10 cellular contexts compared by ENCODE assay signal in the genomic region with DNA sequence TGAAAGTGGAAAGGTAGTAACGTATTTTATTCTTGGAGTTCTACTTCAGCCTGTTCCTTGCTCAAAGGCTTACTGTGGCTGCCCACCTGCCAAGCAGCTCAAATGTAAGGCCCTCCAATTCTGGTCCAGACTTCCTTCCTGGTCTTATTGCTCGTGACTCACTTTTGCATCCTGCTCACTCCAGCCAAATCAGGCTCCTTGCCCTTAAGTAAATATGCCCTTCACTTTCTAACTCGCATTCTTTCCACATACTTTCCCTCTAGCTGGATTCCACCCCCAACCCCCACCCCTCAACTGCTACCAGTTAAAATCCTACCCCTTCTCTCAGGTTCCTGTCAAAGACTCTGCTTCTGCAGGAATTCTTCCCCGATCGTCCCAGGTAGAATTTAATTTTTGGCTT.
DNase-seq lines count a peak whose midpoint lies in the region; ATAC-seq and TF ChIP-seq lines count a peak whose summit lies in the region.
"Had no signal": no experiment of that assay in that cellular context is flagged by ENCODE, and none has a peak within 500 bp of the region (broad histone marks: within the 10 kb centered on the region; RNA-seq: fewer than 3 reads in every experiment).

No MANE protein-coding gene starts in this region.

- H3K36me3 ChIP-seq in SJCRH30 = no peaks in the 10 kb centered on the region

- no peak overlapping the region for H3K4me3 ChIP-seq in SJCRH30
- H3K4me3 ChIP-seq in fibroblast of the aortic adventitia (ENCODE audit: low read depth, low read length) = no peak overlapping the region

- peaks cover 9% of the 10 kb centered on the region for H3K27me3 Mint-ChIP-seq in nephron progenitor cell (ENCODE audit: low read depth, poor library complexity)
- H3K27me3 Mint-ChIP-seq in activated T-cell treated with anti-CD3 and anti-CD28 coated beads, Interleukin-2, amount 50 U/mL, for 72 hours (ENCODE audit: low read depth) = no peaks in the 10 kb centered on the region
- no peaks in the 10 kb centered on the region for H3K27me3 Mint-ChIP-seq in activated CD4-positive, alpha-beta memory T cell treated with anti-CD3 and anti-CD28 coated beads for 36 hours
- H3K27me3 Mint-ChIP-seq: activated B cell treated with CpG ODN at 0.5 μM for 24 hours had no signal

- no peaks in the 10 kb centered on the region for H3K27me3 ChIP-seq in SJCRH30

- peaks cover 30% of the 10 kb centered on the region for H3K4me1 Mint-ChIP-seq in nephron progenitor cell
- H3K4me1 Mint-ChIP-seq in activated T-cell treated with anti-CD3 and anti-CD28 coated beads, Interleukin-2, amount 50 U/mL, for 72 hours (ENCODE audit: low read depth) = peaks cover 11% of the 10 kb centered on the region
- H3K4me1 Mint-ChIP-seq in activated CD4-positive, alpha-beta memory T cell treated with anti-CD3 and anti-CD28 coated beads for 36 hours (ENCODE audit: low read depth) = no peaks in the 10 kb centered on the region

- peak overlapping the region; percentile 37 for H3K27ac Mint-ChIP-seq in nephron progenitor cell
- H3K27ac Mint-ChIP-seq in activated T-cell treated with anti-CD3 and anti-CD28 coated beads, Interleukin-2, amount 50 U/mL, for 72 hours = no peak overlapping the region
- H3K27ac Mint-ChIP-seq in activated CD4-positive, alpha-beta memory T cell treated with anti-CD3 and anti-CD28 coated beads for 36 hours = no peak overlapping the region
- H3K27ac Mint-ChIP-seq: activated B cell treated with CpG ODN at 0.5 μM for 24 hours had no signal

- intact Hi-C loops in activated CD4-positive, alpha-beta memory T cell treated with anti-CD3 and anti-CD28 coated beads for 36 hours (cut with micrococcal nuclease) = no loop called here

- H3K9me3 Mint-ChIP-seq in nephron progenitor cell = no peaks in the 10 kb centered on the region
- H3K9me3 Mint-ChIP-seq in activated T-cell treated with anti-CD3 and anti-CD28 coated beads, Interleukin-2, amount 50 U/mL, for 72 hours = no peaks in the 10 kb centered on the region
- H3K9me3 Mint-ChIP-seq in activated CD4-positive, alpha-beta memory T cell treated with anti-CD3 and anti-CD28 coated beads for 36 hours = no peaks in the 10 kb centered on the region
- H3K9me3 Mint-ChIP-seq: activated B cell treated with CpG ODN at 0.5 μM for 24 hours had no signal

- no peak for ATAC-seq in activated T-cell treated with anti-CD3 and anti-CD28 coated beads, Interleukin-2, amount 50 U/mL, for 72 hours (replicated peaks in 1 of 2)
- ATAC-seq in HG02938 (IDR thresholded peaks at IDR 0.05; ENCODE audit: unreplicated experiment) = no peak

- no peaks in the 10 kb centered on the region for H3K9me3 ChIP-seq in SJCRH30 (replicated peaks)

- CTCF ChIA-PET in activated CD4-positive, alpha-beta memory T cell treated with anti-CD3 and anti-CD28 coated beads for 36 hours (lab: Charles Lee) = no interaction called here

- POLR2A ChIA-PET in activated CD4-positive, alpha-beta memory T cell treated with anti-CD3 and anti-CD28 coated beads for 36 hours (lab: Charles Lee) = interaction anchor here (0.6 kb wide), 1 partner anchor 9 kb away, joined by 3 read pairs; no protein-coding TSS in a partner anchor

- H3K27ac ChIP-seq in C4-2B = peak overlapping the region; percentile 74; the same call in 1 of the 2 replicates
- no peak overlapping the region for H3K27ac ChIP-seq in SJCRH30

- no peak overlapping the region for H3K4me3 Mint-ChIP-seq in nephron progenitor cell
- no peak overlapping the region for H3K4me3 Mint-ChIP-seq in activated T-cell treated with anti-CD3 and anti-CD28 coated beads, Interleukin-2, amount 50 U/mL, for 72 hours
- H3K4me3 Mint-ChIP-seq in activated CD4-positive, alpha-beta memory T cell treated with anti-CD3 and anti-CD28 coated beads for 36 hours = no peak overlapping the region
- H3K4me3 Mint-ChIP-seq: activated B cell treated with CpG ODN at 0.5 μM for 24 hours had no signal

- peaks cover 4% of the 10 kb centered on the region; the same call in 1 of the 2 replicates for H3K4me1 ChIP-seq in SJCRH30

- H3K36me3 Mint-ChIP-seq in nephron progenitor cell (ENCODE audit: low read depth) = no peaks in the 10 kb centered on the region
- peaks cover 0 to 1% of the 10 kb centered on the region in 2 donors for H3K36me3 Mint-ChIP-seq in activated T-cell treated with anti-CD3 and anti-CD28 coated beads, Interleukin-2, amount 50 U/mL, for 72 hours (ENCODE audit: insufficient read depth in 2 of 2)
- peaks cover 4% of the 10 kb centered on the region for H3K36me3 Mint-ChIP-seq in activated CD4-positive, alpha-beta memory T cell treated with anti-CD3 and anti-CD28 coated beads for 36 hours

- DNase-seq in SJCRH30 = peak; percentile 20 to 24
- DNase-seq in fibroblast of the aortic adventitia (ENCODE audit: low read depth) = peak; percentile 89
- peak; percentile 13 for DNase-seq in nephron progenitor cell
- DNase-seq in activated T-cell treated with anti-CD3 and anti-CD28 coated beads, Interleukin-2, amount 50 U/mL, for 72 hours = no peak
- no peak for DNase-seq in NK-92 (lab: John Stamatoyannopoulos, UW; ENCODE audit: unreplicated experiment)
- no peak for DNase-seq in activated CD4-positive, alpha-beta memory T cell treated with anti-CD3 and anti-CD28 coated beads for 36 hours
- DNase-seq: activated B cell treated with CpG ODN at 0.5 μM for 24 hours, NCI-H1092 treated with DMSO at 0.1 percent for 48 hours had no signal

- no peak for TF ChIP-seq CTCF in C4-2B (conservative IDR thresholded peaks at IDR 0.05)
- no peak for TF ChIP-seq CTCF in fibroblast of the aortic adventitia (IDR thresholded peaks at IDR 0.05; ENCODE audit: insufficient read depth, low read length)
- no peak for TF ChIP-seq CTCF in nephron progenitor cell (IDR thresholded peaks at IDR 0.05)

Comparison
In these comparisons a context has a peak if more than half of its experiments do, and no peak if none do; other contexts are left out.
1. DNase-seq: peak in SJCRH30 (2 of 2), fibroblast of the aortic adventitia (single experiment) and nephron progenitor cell (single experiment); none in activated T-cell treated with anti-CD3 and anti-CD28 coated beads, Interleukin-2, amount 50 U/mL, for 72 hours (0 of 2), NK-92 (single experiment) and activated CD4-positive, alpha-beta memory T cell treated with anti-CD3 and anti-CD28 coated beads for 36 hours (single experiment).